ENCODE assay signal across 8 cellular contexts in genomic region chr12:2783936-2784600, GRCh38. TPM values are rescaled to one million over a fixed set of nuclear protein-coding genes. Genes with fewer than 3 reads are reported as not detected.
DNase-seq lines count a peak whose midpoint lies in the region; ATAC-seq lines count a peak whose summit lies in the region.

No MANE protein-coding gene starts in this region.

- no peaks in the 10 kb centered on the region for H3K79me1 ChIP-seq in mesenchymal stem cell (replicated peaks; ENCODE audit: low read length, poor library complexity, severe bottlenecking)

- peaks cover 5% of the 10 kb centered on the region for H3K4me1 ChIP-seq in effector memory CD4-positive, alpha-beta T cell (ENCODE audit: control insufficient read depth, insufficient read depth, low read length, poor library complexity, severe bottlenecking)
- peaks cover 3% of the 10 kb centered on the region for H3K4me1 ChIP-seq in mesenchymal stem cell (ENCODE audit: control insufficient read depth, insufficient read depth, low read depth, low read length)

- H3K9me3 Mint-ChIP-seq in stimulated activated memory B cell treated with anti-CD40 and anti-IgM and Interleukin-4, amounts not matched to agents 10 μg/mL and 1 μg/mL and 100 μg/mL, for 72 hours = no peaks in the 10 kb centered on the region

- no peak overlapping the region for H4K91ac ChIP-seq in mesenchymal stem cell (ENCODE audit: low read length)

- no peaks in the 10 kb centered on the region for H3K36me3 ChIP-seq in effector memory CD4-positive, alpha-beta T cell (ENCODE audit: control insufficient read depth, insufficient read depth, low read length)
- no peaks in the 10 kb centered on the region for H3K36me3 ChIP-seq in mesenchymal stem cell (ENCODE audit: control insufficient read depth in 1 of 2, insufficient read depth in 2 of 2, low read depth in 1 of 2, low read length in 2 of 2)

- H2BK12ac ChIP-seq in mesenchymal stem cell (ENCODE audit: low read length in 2 of 2) = no peak overlapping the region

- DNase-seq in ACHN (peak; percentile 65), GM19238 (ENCODE audit: insufficient read length, low spot score) (peak; percentile 29), NCI-H345 treated with DMSO at 0.1 percent for 48 hours (lab: John Stamatoyannopoulos, UW; ENCODE audit: unreplicated experiment) (peak; percentile 64), mesenchymal stem cell (peak; percentile 53)
- peak; percentile 53 to 60 for DNase-seq in activated CD4-positive, alpha-beta T cell treated with anti-CD3 and anti-CD28 coated beads, Interleukin-2, amount 50 U/mL, for 48 hours
- DNase-seq in effector memory CD4-positive, alpha-beta T cell = peak; percentile 9 to 27 (median 16)

- no peaks in the 10 kb centered on the region for H3K27me3 ChIP-seq in effector memory CD4-positive, alpha-beta T cell (replicated peaks; ENCODE audit: control insufficient read depth, insufficient read depth, low read length, poor library complexity, severe bottlenecking)
- peaks cover 43 to 44% of the 10 kb centered on the region in 2 experiments for H3K27me3 ChIP-seq in mesenchymal stem cell (ENCODE audit: control insufficient read depth in 1 of 2, insufficient read depth in 1 of 2, low read length in 2 of 2)

- H2BK5ac ChIP-seq in mesenchymal stem cell (ENCODE audit: low read depth, low read length, poor library complexity, severe bottlenecking) = no peak overlapping the region

- H2AK5ac ChIP-seq in mesenchymal stem cell (ENCODE audit: low read length, severe bottlenecking) = no peak overlapping the region

- H3K4me3 Mint-ChIP-seq in stimulated activated memory B cell treated with anti-CD40 and anti-IgM and Interleukin-4, amounts not matched to agents 10 μg/mL and 1 μg/mL and 100 μg/mL, for 72 hours = peak overlapping the region; percentile 74

- H2BK15ac ChIP-seq in mesenchymal stem cell (ENCODE audit: low read depth, poor library complexity, severe bottlenecking) = no peak overlapping the region

- H3K4ac ChIP-seq in mesenchymal stem cell (ENCODE audit: low read depth in 1 of 2, low read length in 2 of 2) = no peak overlapping the region

- peak overlapping the region; percentile 7 for H3K4me2 ChIP-seq in mesenchymal stem cell (ENCODE audit: low read length, poor library complexity, severe bottlenecking)

- peak overlapping the region; percentile 33 for H3K4me3 ChIP-seq in effector memory CD4-positive, alpha-beta T cell (ENCODE audit: insufficient read depth, low read depth, low read length, poor library complexity, severe bottlenecking)
- peak overlapping the region in 1 of 2 experiments; percentile 71 for H3K4me3 ChIP-seq in mesenchymal stem cell (ENCODE audit: insufficient read depth in 1 of 2, low read depth in 1 of 2, low read length in 2 of 2)

- no peak overlapping the region for H3K18ac ChIP-seq in mesenchymal stem cell (ENCODE audit: low read depth in 1 of 2, low read length in 2 of 2)

- H3K27ac Mint-ChIP-seq in stimulated activated memory B cell treated with anti-CD40 and anti-IgM and Interleukin-4, amounts not matched to agents 10 μg/mL and 1 μg/mL and 100 μg/mL, for 72 hours = no peak overlapping the region

- no peak overlapping the region for H2AFZ ChIP-seq in mesenchymal stem cell (ENCODE audit: low read depth, low read length)

- no peak overlapping the region for H2BK120ac ChIP-seq in mesenchymal stem cell (ENCODE audit: low read depth, low read length)

- H3K27me3 Mint-ChIP-seq in stimulated activated memory B cell treated with anti-CD40 and anti-IgM and Interleukin-4, amounts not matched to agents 10 μg/mL and 1 μg/mL and 100 μg/mL, for 72 hours = peaks cover 16% of the 10 kb centered on the region

- 17% methylated on average over 23 of the region's 25 CpGs for WGBS in mesenchymal stem cell

- peak; percentile 75 for ATAC-seq in stimulated activated memory B cell treated with anti-CD40 and anti-IgM and Interleukin-4, amounts not matched to agents 10 μg/mL and 1 μg/mL and 100 μg/mL, for 72 hours
- ATAC-seq in GM18868 (IDR thresholded peaks at IDR 0.05; ENCODE audit: unreplicated experiment) = no peak

- H3K9ac ChIP-seq in mesenchymal stem cell (ENCODE audit: low read length) = peak overlapping the region; percentile 15

- peaks cover 12% of the 10 kb centered on the region for H3K4me1 Mint-ChIP-seq in stimulated activated memory B cell treated with anti-CD40 and anti-IgM and Interleukin-4, amounts not matched to agents 10 μg/mL and 1 μg/mL and 100 μg/mL, for 72 hours

- in situ Hi-C loops in ACHN (cut with HindIII; ENCODE audit: low pct_ligation_motif_present, low pct_unique_long_range_greater_than_20kb, low sequenced_read_pairs) = no loop called here

- H3K23ac ChIP-seq in mesenchymal stem cell (ENCODE audit: low read length in 2 of 2) = no peak overlapping the region

- H4K8ac ChIP-seq in mesenchymal stem cell (ENCODE audit: low read length) = no peak overlapping the region

- H3K9me3 ChIP-seq in effector memory CD4-positive, alpha-beta T cell (ENCODE audit: control insufficient read depth, low read length) = no peaks in the 10 kb centered on the region
- H3K9me3 ChIP-seq in mesenchymal stem cell (ENCODE audit: control insufficient read depth, low read length) = no peaks in the 10 kb centered on the region

- H3K36me3 Mint-ChIP-seq in stimulated activated memory B cell treated with anti-CD40 and anti-IgM and Interleukin-4, amounts not matched to agents 10 μg/mL and 1 μg/mL and 100 μg/mL, for 72 hours = no peaks in the 10 kb centered on the region

- H3K14ac ChIP-seq in mesenchymal stem cell (ENCODE audit: low read length in 2 of 2) = no peak overlapping the region

- no peak overlapping the region for H3K27ac ChIP-seq in effector memory CD4-positive, alpha-beta T cell (ENCODE audit: insufficient read depth, low read length, poor library complexity, severe bottlenecking)
- no peak overlapping the region for H3K27ac ChIP-seq in mesenchymal stem cell (ENCODE audit: low read length, poor library complexity, severe bottlenecking)

RNA-seq across cellular contexts. Expression of gene FKBP4, which starts 10.7 kb away (rescaled TPM):
- polyA plus RNA-seq in mesenchymal stem cell (2013, experiment 1 of 2) = 33.6 TPM
- polyA plus RNA-seq in mesenchymal stem cell (2013, experiment 2 of 2) = 31.8 TPM

RNA-seq across cellular contexts. Expression of gene ITFG2, which starts 28.4 kb away (rescaled TPM):
- 12.0 TPM for polyA plus RNA-seq in mesenchymal stem cell (2013, experiment 1 of 2)
- polyA plus RNA-seq in mesenchymal stem cell (2013, experiment 2 of 2) = 10.8 TPM

RNA-seq across cellular contexts. Expression of gene NRIP2, which starts 50.8 kb away (rescaled TPM):
- 0.06 TPM for polyA plus RNA-seq in mesenchymal stem cell (2013, experiment 1 of 2)
- polyA plus RNA-seq in mesenchymal stem cell (2013, experiment 2 of 2) = 0.04 TPM
